Comparison of ENCODE assay signal across 1 cellular context in the genomic region with DNA sequence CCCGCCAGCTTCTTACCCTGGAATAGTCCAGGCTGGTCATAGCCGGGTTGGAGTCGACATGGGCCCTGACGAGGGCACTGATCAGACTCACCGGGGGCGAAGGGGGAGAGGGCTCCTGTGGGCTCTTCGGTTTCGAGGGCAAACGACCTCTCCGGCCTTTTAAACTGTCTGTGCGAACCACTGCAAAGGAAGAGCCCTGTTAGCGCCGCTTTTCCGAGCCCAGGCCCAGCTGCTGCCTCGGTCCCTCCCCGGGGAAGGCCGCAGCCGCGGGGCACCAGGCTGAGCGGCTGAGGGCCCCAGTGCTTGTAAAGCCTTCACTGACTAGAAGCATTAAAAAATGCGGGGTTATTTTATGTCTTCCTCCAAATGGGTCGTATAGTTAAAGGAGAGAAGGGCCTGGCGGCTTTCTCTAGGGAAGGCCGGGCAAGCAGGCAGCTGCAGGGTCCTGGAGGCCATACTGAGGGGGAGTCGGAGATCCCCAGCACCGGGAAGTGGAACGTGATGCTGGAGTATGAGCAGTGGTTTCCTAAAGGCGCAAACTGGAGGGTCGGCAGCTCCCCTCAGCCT.
TF ChIP-seq lines count a peak whose summit lies in the region.

No MANE protein-coding gene starts in this region.

TF ChIP-seq in HepG2, 621 proteins besides CTCF, POLR2A, EP300 and RAD21:
- TF ChIP-seq, protein P1, sequence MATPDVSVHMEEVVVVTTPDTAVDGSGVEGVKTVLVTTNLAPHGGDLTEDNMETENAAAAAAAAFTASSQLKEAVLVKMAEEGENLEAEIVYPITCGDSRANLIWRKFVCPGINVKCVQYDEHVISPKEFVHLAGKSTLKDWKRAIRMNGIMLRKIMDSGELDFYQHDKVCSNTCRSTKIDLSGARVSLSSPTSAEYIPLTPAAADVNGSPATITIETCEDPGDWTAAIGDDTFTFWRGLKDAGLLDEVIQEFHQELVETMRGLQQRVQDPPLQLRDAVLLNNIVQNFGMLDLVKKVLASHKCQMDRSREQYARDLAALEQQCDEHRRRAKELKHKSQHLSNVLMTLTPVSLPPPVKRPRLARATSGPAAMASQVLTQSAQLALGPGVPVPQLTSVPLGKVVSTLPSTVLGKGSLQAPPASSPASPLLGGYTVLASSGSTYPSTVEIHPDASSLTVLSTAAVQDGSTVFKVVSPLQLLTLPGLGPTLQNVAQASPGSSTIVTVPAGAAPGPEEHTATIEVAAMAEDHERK (CRISPR knock-in tag; IDR thresholded peaks at IDR 0.05; ENCODE audit: low read depth), result no peak
- TF ChIP-seq PCBP2 (optimal IDR thresholded peaks at IDR 0.05; ENCODE audit: low read depth, low read length, poor library complexity, severe bottlenecking) (no peak), ZNF790 (CRISPR knock-in tag; IDR thresholded peaks at IDR 0.05; ENCODE audit: borderline replicate concordance) (no peak), TBX2 (CRISPR knock-in tag; IDR thresholded peaks at IDR 0.05; ENCODE audit: borderline replicate concordance) (no peak), SNAPC2 (CRISPR knock-in tag; IDR thresholded peaks at IDR 0.05) (no peak), GATAD2A (CRISPR knock-in tag; IDR thresholded peaks at IDR 0.05) (no peak), SIX1 (CRISPR knock-in tag; IDR thresholded peaks at IDR 0.05; ENCODE audit: borderline replicate concordance) (no peak), KDM5A (IDR thresholded peaks at IDR 0.05; ENCODE audit: borderline replicate concordance, low read length) (no peak), GATA4 (IDR thresholded peaks at IDR 0.05; ENCODE audit: borderline replicate concordance, low read depth) (no peak), BRD4 (CRISPR knock-in tag; IDR thresholded peaks at IDR 0.05) (no peak), HNRNPH1 (optimal IDR thresholded peaks at IDR 0.05; ENCODE audit: low read depth, low read length) (no peak), IRX3 (CRISPR knock-in tag; IDR thresholded peaks at IDR 0.05; ENCODE audit: borderline replicate concordance, low read depth) (no peak), FOXM1 (CRISPR knock-in tag; IDR thresholded peaks at IDR 0.05) (no peak), ZKSCAN8 (CRISPR knock-in tag; IDR thresholded peaks at IDR 0.05; ENCODE audit: borderline replicate concordance) (no peak), ZNF841 (CRISPR knock-in tag; IDR thresholded peaks at IDR 0.05; ENCODE audit: borderline replicate concordance) (no peak), FOSL1 (CRISPR knock-in tag; IDR thresholded peaks at IDR 0.05; ENCODE audit: borderline replicate concordance) (no peak), ZNF629 (CRISPR knock-in tag; conservative IDR thresholded peaks at IDR 0.05) (no peak)
- TF ChIP-seq, protein P2, sequence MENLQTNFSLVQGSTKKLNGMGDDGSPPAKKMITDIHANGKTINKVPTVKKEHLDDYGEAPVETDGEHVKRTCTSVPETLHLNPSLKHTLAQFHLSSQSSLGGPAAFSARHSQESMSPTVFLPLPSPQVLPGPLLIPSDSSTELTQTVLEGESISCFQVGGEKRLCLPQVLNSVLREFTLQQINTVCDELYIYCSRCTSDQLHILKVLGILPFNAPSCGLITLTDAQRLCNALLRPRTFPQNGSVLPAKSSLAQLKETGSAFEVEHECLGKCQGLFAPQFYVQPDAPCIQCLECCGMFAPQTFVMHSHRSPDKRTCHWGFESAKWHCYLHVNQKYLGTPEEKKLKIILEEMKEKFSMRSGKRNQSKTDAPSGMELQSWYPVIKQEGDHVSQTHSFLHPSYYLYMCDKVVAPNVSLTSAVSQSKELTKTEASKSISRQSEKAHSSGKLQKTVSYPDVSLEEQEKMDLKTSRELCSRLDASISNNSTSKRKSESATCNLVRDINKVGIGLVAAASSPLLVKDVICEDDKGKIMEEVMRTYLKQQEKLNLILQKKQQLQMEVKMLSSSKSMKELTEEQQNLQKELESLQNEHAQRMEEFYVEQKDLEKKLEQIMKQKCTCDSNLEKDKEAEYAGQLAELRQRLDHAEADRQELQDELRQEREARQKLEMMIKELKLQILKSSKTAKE (CRISPR knock-in tag; IDR thresholded peaks at IDR 0.05; ENCODE audit: borderline replicate concordance), result no peak
